8 cellular contexts compared by ENCODE assay signal in genomic region chr15:40511472-40512133, GRCh38. TPM values are rescaled to one million over a fixed set of nuclear protein-coding genes. Genes with fewer than 3 reads are reported as not detected.
A peak's percentile ranks its signal among the peaks of the same experiment; 100 is the strongest.
DNase-seq lines count a peak whose midpoint lies in the region; ATAC-seq, FAIRE-seq and TF ChIP-seq lines count a peak whose summit lies in the region.

No MANE protein-coding gene starts in this region.

- H2AK5ac ChIP-seq in IMR-90 (ENCODE audit: low read depth, low read length), result no peak overlapping the region

- TF ChIP-seq EP300 in neural cell (conservative IDR thresholded peaks at IDR 0.05; ENCODE audit: poor library complexity, severe bottlenecking), result no peak

- H3K9me3 ChIP-seq in IMR-90 (ENCODE audit: control insufficient read depth, insufficient read depth, low read length), result no peaks in the 10 kb centered on the region
- H3K9me3 ChIP-seq in neural cell (ENCODE audit: low read length), result no peaks in the 10 kb centered on the region

- H2BK5ac ChIP-seq in IMR-90 (ENCODE audit: low read depth, low read length, poor library complexity, severe bottlenecking), result no peak overlapping the region

- H3F3A ChIP-seq in neural cell (ENCODE audit: insufficient read depth, low read length, poor library complexity, severe bottlenecking), result no peaks in the 10 kb centered on the region

- no peak overlapping the region for H3K18ac ChIP-seq in IMR-90 (ENCODE audit: low read depth, low read length)

- H3K27ac ChIP-seq in IMR-90 (ENCODE audit: insufficient read depth, low read length), result no peak overlapping the region
- H3K27ac ChIP-seq in neural cell (ENCODE audit: low read length), result no peak overlapping the region

- H3K4me1 ChIP-seq in IMR-90 (ENCODE audit: control insufficient read depth, insufficient read depth, low read length), result peaks cover 4% of the 10 kb centered on the region; the same call in 1 of the 2 replicates

- H3K27me3 ChIP-seq in IMR-90 (ENCODE audit: control insufficient read depth, insufficient read depth, low read length) (peaks cover 36% of the 10 kb centered on the region), neural cell (ENCODE audit: insufficient read depth, low read depth, low read length) (peaks cover 40% of the 10 kb centered on the region)

- no peak overlapping the region for H4K91ac ChIP-seq in IMR-90 (ENCODE audit: insufficient read depth, low read depth, low read length)

- TF ChIP-seq CTCF in IMR-90 (conservative IDR thresholded peaks at IDR 0.05; ENCODE audit: low read depth, low read length) (no peak), neural cell (IDR thresholded peaks at IDR 0.05; ENCODE audit: poor library complexity, severe bottlenecking) (no peak)

- no peak for TF ChIP-seq RAD21 in IMR-90 (IDR thresholded peaks at IDR 0.05; ENCODE audit: low read length)
- TF ChIP-seq RAD21 in neural cell (conservative IDR thresholded peaks at IDR 0.05), result no peak

- no peak overlapping the region for H2BK20ac ChIP-seq in IMR-90 (ENCODE audit: low read depth, low read length)

- no TSS peak for BruUV-seq in IMR-90 (replicated peaks; lab: Mats Ljungman, UMichigan)

- H3K79me1 ChIP-seq in IMR-90 (ENCODE audit: low read depth in 1 of 2, low read length in 2 of 2), result no peaks in the 10 kb centered on the region

- H3K56ac ChIP-seq in IMR-90 (ENCODE audit: extremely low read depth, insufficient read depth, low read length), result no peak overlapping the region

- TF ChIP-seq POLR2A in IMR-90 (IDR thresholded peaks at IDR 0.05; ENCODE audit: low read depth, low read length), result no peak

- no peak overlapping the region for H2BK120ac ChIP-seq in IMR-90 (ENCODE audit: low read depth, low read length)

- in situ Hi-C loops in IMR-90 (cut with MboI; ENCODE audit: low sequenced_read_pairs), result no loop called here

- DNase-seq in AG08396 (ENCODE audit: low spot score) (peak; percentile 87), IMR-90 (no peak), frontal cortex (ENCODE audit: low spot score in 2 of 2) (peak; percentile 63 to 71), NCI-H1694 treated with DMSO at 0.1 percent for 48 hours (lab: John Stamatoyannopoulos, UW) (no peak)
- peak; percentile 46 to 55 for DNase-seq in activated T-cell treated with anti-CD3 and anti-CD28 coated beads, Interleukin-2, amount 50 U/mL, for 48 hours

- no peaks in the 10 kb centered on the region for H3K79me2 ChIP-seq in neural cell (replicated peaks; ENCODE audit: insufficient read depth, low read length)

- H3K4me2 ChIP-seq in IMR-90 (ENCODE audit: low read depth, low read length) (peak overlapping the region; percentile 71), neural cell (ENCODE audit: low read length) (no peak overlapping the region)

- POLR2A ChIA-PET in IMR-90 (lab: Charles Lee; ENCODE audit: unreplicated experiment), result no interaction called here

- ATAC-seq in GM18502 (IDR thresholded peaks at IDR 0.05; ENCODE audit: poor library complexity, unreplicated experiment) (peak; percentile 71), IMR-90 (ENCODE audit: low read depth) (peak; percentile 79), GM18873 (IDR thresholded peaks at IDR 0.05; ENCODE audit: low FRiP score, unreplicated experiment) (no peak)

- no peaks in the 10 kb centered on the region for H3K9me1 ChIP-seq in IMR-90 (ENCODE audit: insufficient read depth, low read length)

- H3K23ac ChIP-seq in IMR-90 (ENCODE audit: low read depth, low read length), result 0 out of 2 replicates have a peak overlapping the region, but pooled peaks have one; percentile 69

- intact Hi-C loops in IMR-90 (cut with micrococcal nuclease), result loop anchor here (5.0 kb wide), 1 partner anchor 69 kb away; the partner anchor contains the start of gene BAHD1

- peak overlapping the region; percentile 6; the same call in 1 of the 2 replicates for H3K9ac ChIP-seq in IMR-90 (ENCODE audit: low read depth, low read length)
- no peak overlapping the region for H3K9ac ChIP-seq in neural cell (ENCODE audit: low read length)

- no peak for FAIRE-seq in frontal cortex (lab: Jason Lieb, UNC)

- no peaks in the 10 kb centered on the region for H3K36me3 ChIP-seq in IMR-90 (ENCODE audit: control insufficient read depth, insufficient read depth, low read length)
- no peaks in the 10 kb centered on the region for H3K36me3 ChIP-seq in neural cell (ENCODE audit: insufficient read depth, low read length)

- H3K4ac ChIP-seq in IMR-90 (ENCODE audit: low read depth, low read length), result no peak overlapping the region

- H3K14ac ChIP-seq in IMR-90 (replicated peaks; ENCODE audit: low read depth, low read length), result no peak overlapping the region

- no peak overlapping the region for H2BK15ac ChIP-seq in IMR-90 (ENCODE audit: low read depth, low read length)

- H2AK9ac ChIP-seq in IMR-90 (replicated peaks; ENCODE audit: low read depth, low read length, poor library complexity), result peak overlapping the region; percentile 85

- H3K4me3 ChIP-seq in IMR-90 (ENCODE audit: insufficient read depth, low read depth, low read length) (peak overlapping the region; percentile 44), neural cell (ENCODE audit: low read length) (peak overlapping the region; percentile 58)

- H3K9me2 ChIP-seq in neural cell (ENCODE audit: insufficient read depth, low read length), result no peaks in the 10 kb centered on the region

- dilution Hi-C loops in IMR-90 (cut with HindIII; ENCODE audit: low sequenced_read_pairs, unreplicated experiment), result no loop called here

- CTCF ChIA-PET in IMR-90 (lab: Yijun Ruan, JAX), result no interaction called here

- no peak overlapping the region for H4K5ac ChIP-seq in IMR-90 (ENCODE audit: low read depth, low read length)

- H4K20me1 ChIP-seq in IMR-90 (ENCODE audit: insufficient read depth, low read length) (no peaks in the 10 kb centered on the region), neural cell (ENCODE audit: insufficient read depth) (no peaks in the 10 kb centered on the region)

- H4K8ac ChIP-seq in IMR-90 (ENCODE audit: low read depth in 2 of 2, low read length in 2 of 2), result no peak overlapping the region

- WGBS in IMR-90 (ENCODE audit: extremely low coverage in 2 of 2, insufficient read length in 1 of 2), 2 experiments, result 5% methylated on average over 21 of the region's 61 CpGs; no CpG with 5 or more reads in 1 of the 2 experiments

- peak overlapping the region; percentile 91 for H2AFZ ChIP-seq in IMR-90 (replicated peaks; ENCODE audit: low read length, poor library complexity)
- no peak overlapping the region for H2AFZ ChIP-seq in neural cell (ENCODE audit: low read depth, low read length)

TF ChIP-seq in IMR-90, 13 proteins besides CTCF, POLR2A, EP300 and RAD21:
- peak; percentile 66 for TF ChIP-seq CEBPB (IDR thresholded peaks at IDR 0.05; ENCODE audit: low read depth, low read length)
- no peak for TF ChIP-seq FOS (IDR thresholded peaks at IDR 0.05; ENCODE audit: low read depth, low read length)
- no peak for TF ChIP-seq RCOR1 (IDR thresholded peaks at IDR 0.05; ENCODE audit: insufficient replicate concordance, low read length)

TF ChIP-seq in neural cell, 6 proteins besides CTCF, POLR2A, EP300 and RAD21:
- TF ChIP-seq MXI1 (conservative IDR thresholded peaks at IDR 0.05; ENCODE audit: poor library complexity, severe bottlenecking) (no peak), EZH2 (IDR thresholded peaks at IDR 0.05; ENCODE audit: borderline replicate concordance, insufficient read depth, low read length, poor library complexity, severe bottlenecking) (no peak), POLR2AphosphoS5 (IDR thresholded peaks at IDR 0.05) (no peak), SMC3 (conservative IDR thresholded peaks at IDR 0.05; ENCODE audit: poor library complexity) (no peak), REST (IDR thresholded peaks at IDR 0.05; ENCODE audit: borderline replicate concordance) (no peak), TAF1 (IDR thresholded peaks at IDR 0.05; ENCODE audit: low read depth) (no peak)

RNA-seq across cellular contexts. Expression of gene CHST14, which starts 40.8 kb away (rescaled TPM):
- total RNA-seq in IMR-90 (2012; rRNA removed), result 3.3 and 3.8 TPM in 2 replicates
- 19.5 and 20.6 TPM in 2 replicates for polyA plus RNA-seq in IMR-90 (2012; rRNA removed)
- 14.8 and 30.7 TPM in 2 replicates for polyA plus RNA-seq in IMR-90 (2012; cell fraction: cytosol; rRNA removed)
- polyA plus RNA-seq in IMR-90 (2012; cell fraction: nucleus; rRNA removed; ENCODE audit: low replicate concordance), result 7.1 and 9.7 TPM in 2 replicates
- total RNA-seq in frontal cortex, result 0.82 TPM
- polyA plus RNA-seq in neural cell, result 0.56 and 0.71 TPM in 2 replicates
- polyA minus RNA-seq in neural cell, result 1.2 and 1.4 TPM in 2 replicates

RNA-seq across cellular contexts. Expression of gene CCDC32, which starts 53.2 kb away (rescaled TPM):
- 13.3 and 15.1 TPM in 2 replicates for total RNA-seq in IMR-90 (2012; rRNA removed)
- 10.8 and 14.8 TPM in 2 replicates for polyA plus RNA-seq in IMR-90 (2012; rRNA removed)
- polyA plus RNA-seq in IMR-90 (2012; cell fraction: cytosol; rRNA removed), result 2.9 and 5.8 TPM in 2 replicates
- 5.2 and 5.3 TPM in 2 replicates for polyA plus RNA-seq in IMR-90 (2012; cell fraction: nucleus; rRNA removed; ENCODE audit: low replicate concordance)
- 23.6 TPM for total RNA-seq in frontal cortex
- polyA plus RNA-seq in neural cell, result 28.4 and 34.2 TPM in 2 replicates
- polyA minus RNA-seq in neural cell, result 29.7 and 41.8 TPM in 2 replicates

RNA-seq across cellular contexts. Expression of gene RPUSD2, which starts 57.5 kb away (rescaled TPM):
- total RNA-seq in IMR-90 (2012; rRNA removed) (11.9 and 13.4 TPM in 2 replicates), frontal cortex (15.9 TPM)
- polyA plus RNA-seq in IMR-90 (2012; rRNA removed) (7.2 and 7.4 TPM in 2 replicates), neural cell (8.1 and 13.2 TPM in 2 replicates)
- 8.1 and 8.6 TPM in 2 replicates for polyA plus RNA-seq in IMR-90 (2012; cell fraction: cytosol; rRNA removed)
- 3.1 and 4.9 TPM in 2 replicates for polyA plus RNA-seq in IMR-90 (2012; cell fraction: nucleus; rRNA removed; ENCODE audit: low replicate concordance)
- polyA minus RNA-seq in neural cell, result 13.7 and 15.8 TPM in 2 replicates

Comparison
In these comparisons a context has a peak if more than half of its experiments do, and no peak if none do; other contexts are left out.
1. DNase-seq: peak in AG08396 (single experiment), activated T-cell treated with anti-CD3 and anti-CD28 coated beads, Interleukin-2, amount 50 U/mL, for 48 hours (2 of 2) and frontal cortex (2 of 2); none in IMR-90 (single experiment) and NCI-H1694 treated with DMSO at 0.1 percent for 48 hours (single experiment).